ENCODE assay signal across 24 cellular contexts in genomic region chr17:31702040-31702439, GRCh38.
"Had no signal": no experiment of that assay in that cellular context is flagged by ENCODE, and none has a peak within 500 bp of the region (broad histone marks: within the 10 kb centered on the region; RNA-seq: fewer than 3 reads in every experiment).

No MANE protein-coding gene starts in this region.

- H3K27ac ChIP-seq: breast epithelium, coronary artery, PC-9 had no signal

- H3K4me1 ChIP-seq: breast epithelium had no signal

- H3K4me3 ChIP-seq: breast epithelium, coronary artery, MG63, PC-9 had no signal

- H3K36me3 ChIP-seq: breast epithelium, MG63 had no signal

- H3K9me3 ChIP-seq: breast epithelium had no signal

- DNase-seq: activated CD4-positive, alpha-beta T cell treated with anti-CD3 and anti-CD28 coated beads for 48 hours; activated CD4-positive, alpha-beta T cell treated with anti-CD3 and anti-CD28 coated beads, Interleukin-2, amount 50 U/mL, for 4 hours; activated CD4-positive, CD25-positive, alpha-beta regulatory T cell treated with anti-CD3 and anti-CD28 coated beads, Interleukin-2, amount 50 U/mL, for 72 hours; activated CD8-positive, alpha-beta memory T cell treated with anti-CD3 and anti-CD28 coated beads, Interleukin-2, amount 50 U/mL, for 48 hours; activated CD8-positive, alpha-beta T cell treated with anti-CD3 and anti-CD28 coated beads, Interleukin-2, amount 10 ng/mL, durations not matched to agents 7 days and 5 days; activated effector memory CD4-positive, alpha-beta T cell treated with Interleukin-2 at 50 U/mL for 16 hours; activated naive CD4-positive, alpha-beta T cell; activated T-cell treated with anti-CD3 and anti-CD28 coated beads, Interleukin-2, amount 50 U/mL, for 24 hours; aorta; caudate nucleus; MG63; NCI-H1105; NCI-H1436; NCI-H187; NCI-H2081; NCI-H510A treated with DMSO at 0.1 percent for 48 hours; NCI-H69; NK-92 treated with Interleukin-12 subunit alpha and Interleukin-12 subunit beta, amount 100 ng/mL, for 24 hours; PC-9; SHP77 treated with DMSO at 0.1 percent for 48 hours; T-helper 1 cell had no signal

- H3K4me2 ChIP-seq: PC-9 had no signal

- H2AFZ ChIP-seq: PC-9 had no signal

- H3K27me3 ChIP-seq: breast epithelium, MG63 had no signal

- ATAC-seq: activated CD8-positive, alpha-beta T cell treated with anti-CD3 and anti-CD28 coated beads, Interleukin-2, amount 10 ng/mL, durations not matched to agents 7 days and 5 days; WTC11 had no signal
